11 cellular contexts compared by ENCODE assay signal in genomic region chr10:86759073-86759672, GRCh38. TPM values are rescaled to one million over a fixed set of nuclear protein-coding genes. Genes with fewer than 3 reads are reported as not detected.
A peak's percentile ranks its signal among the peaks of the same experiment; 100 is the strongest.
DNase-seq lines count a peak whose midpoint lies in the region; ATAC-seq and TF ChIP-seq lines count a peak whose summit lies in the region.
"Had no signal": no experiment of that assay in that cellular context is flagged by ENCODE, and none has a peak within 500 bp of the region (broad histone marks: within the 10 kb centered on the region; RNA-seq: fewer than 3 reads in every experiment).

No MANE protein-coding gene starts in this region.

- peaks cover 24% of the 10 kb centered on the region for H3K27me3 Mint-ChIP-seq in activated naive CD4-positive, alpha-beta T cell treated with anti-CD3 and anti-CD28 coated beads, Interleukin-2, amount 50 U/mL, for 24 hours

- DNase-seq in activated naive CD4-positive, alpha-beta T cell (lab: John Stamatoyannopoulos, UW), result no peak
- DNase-seq in tibial artery (no peak), G401 (ENCODE audit: low spot score) (no peak)
- no peak for DNase-seq in stimulated activated CD4-positive, alpha-beta T cell treated with anti-CD3 and anti-CD28 coated beads, Interleukin-15, amount 100 ng/mL, for 24 hours
- DNase-seq: substantia nigra had no signal

- TF ChIP-seq CTCF in WI38 (IDR thresholded peaks at IDR 0.05; ENCODE audit: low read depth, low read length) (no peak), tibial artery (IDR thresholded peaks at IDR 0.05) (no peak)

- intact Hi-C loops in tibial artery (cut with DNase I; ENCODE audit: low total_unique reads), result no loop called here

- H3K9me3 ChIP-seq in iPS-18c (ENCODE audit: control insufficient read depth, insufficient read depth, low read length), result peaks cover 2% of the 10 kb centered on the region
- H3K9me3 ChIP-seq in tibial artery, result no peaks in the 10 kb centered on the region
- H3K9me3 ChIP-seq: neutrophil had no signal

- peak overlapping the region; percentile 78 for H3K4me3 Mint-ChIP-seq in activated naive CD4-positive, alpha-beta T cell treated with anti-CD3 and anti-CD28 coated beads, Interleukin-2, amount 50 U/mL, for 24 hours

- no peaks in the 10 kb centered on the region for H3K36me3 ChIP-seq in tibial artery
- H3K36me3 ChIP-seq: neutrophil had no signal

- in situ Hi-C loops in G401 (cut with HindIII; ENCODE audit: low sequenced_read_pairs), result no loop called here

- H3K4me3 ChIP-seq in WI38 (ENCODE audit: low read depth, low read length) (peak overlapping the region; percentile 92), iPS-18c (ENCODE audit: insufficient read depth, low read depth, low read length) (peak overlapping the region; percentile 73), tibial artery (peak overlapping the region; percentile 58 to 83)

- ATAC-seq in HG03521 (IDR thresholded peaks at IDR 0.05; ENCODE audit: unreplicated experiment), result no peak

- H3K9me3 Mint-ChIP-seq in activated naive CD4-positive, alpha-beta T cell treated with anti-CD3 and anti-CD28 coated beads, Interleukin-2, amount 50 U/mL, for 24 hours, result no peaks in the 10 kb centered on the region
- H3K9me3 Mint-ChIP-seq: T-helper 1 cell treated with Interleukin-12 subunit alpha and Interleukin-12 subunit beta and Interleukin-4 antibody, amounts not matched to agents 30 μg/mL and 1 μg/mL, for 36 hours had no signal

- peaks cover 0 to 67% (median 29%) of the 10 kb centered on the region in 4 donors for H3K4me1 ChIP-seq in tibial artery

- no peaks in the 10 kb centered on the region for H3K27me3 ChIP-seq in tibial artery

- H3K36me3 Mint-ChIP-seq in activated naive CD4-positive, alpha-beta T cell treated with anti-CD3 and anti-CD28 coated beads, Interleukin-2, amount 50 U/mL, for 24 hours, result no peaks in the 10 kb centered on the region

- peaks cover 36% of the 10 kb centered on the region for H3K4me1 Mint-ChIP-seq in activated naive CD4-positive, alpha-beta T cell treated with anti-CD3 and anti-CD28 coated beads, Interleukin-2, amount 50 U/mL, for 24 hours

- H3K27ac ChIP-seq in tibial artery, result peak overlapping the region; percentile 98 to 99
- H3K27ac ChIP-seq: neutrophil had no signal

- no peak overlapping the region for H3K27ac Mint-ChIP-seq in activated naive CD4-positive, alpha-beta T cell treated with anti-CD3 and anti-CD28 coated beads, Interleukin-2, amount 50 U/mL, for 24 hours
- H3K27ac Mint-ChIP-seq: T-helper 1 cell treated with Interleukin-12 subunit alpha and Interleukin-12 subunit beta and Interleukin-4 antibody, amounts not matched to agents 30 μg/mL and 1 μg/mL, for 36 hours had no signal

RNA-seq across cellular contexts. Expression of gene BMPR1A, which starts 2.8 kb away (rescaled TPM):
- total RNA-seq in G401 (2014; rRNA removed; shearing (Covaris generic)), result 72.5 and 78.8 TPM in 2 replicates
